Comparison of ENCODE assay signal across 17 cellular contexts in the genomic region with DNA sequence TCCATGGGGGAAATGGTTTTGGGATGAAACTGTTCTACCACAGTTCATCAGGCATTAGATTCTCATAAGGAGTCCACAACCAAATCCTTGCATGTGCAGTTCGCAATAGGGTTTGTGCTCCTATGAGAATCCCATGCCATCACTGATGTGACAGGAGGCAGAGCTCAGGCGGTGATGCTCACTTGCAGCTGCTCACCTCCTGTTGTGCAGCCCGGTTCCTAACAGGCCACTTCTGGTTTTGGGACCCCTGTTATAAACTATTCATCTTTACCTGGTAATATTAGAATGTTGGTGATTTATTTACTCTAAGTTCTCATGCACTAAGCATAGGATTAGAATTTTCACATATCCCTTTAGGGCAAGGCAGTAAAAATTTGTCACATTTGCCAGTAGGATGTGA.
A peak's percentile ranks its signal among the peaks of the same experiment; 100 is the strongest.
DNase-seq lines count a peak whose midpoint lies in the region; ATAC-seq and TF ChIP-seq lines count a peak whose summit lies in the region.
"Had no signal": no experiment of that assay in that cellular context is flagged by ENCODE, and none has a peak within 500 bp of the region (broad histone marks: within the 10 kb centered on the region; RNA-seq: fewer than 3 reads in every experiment).

No MANE protein-coding gene starts in this region.

- H3K9me3 Mint-ChIP-seq in endothelial cell (ENCODE audit: unreplicated experiment) (no peaks in the 10 kb centered on the region), nephron (no peaks in the 10 kb centered on the region)
- H3K9me3 Mint-ChIP-seq in T-helper 2 cell treated with Interferon-gamma antibody and Interleukin-4, amounts not matched to agents 5 μg/mL and 100 μg/mL, for 36 hours = no peaks in the 10 kb centered on the region

- H3K27ac ChIP-seq in OCI-LY3 (ENCODE audit: low read length) = peak overlapping the region; percentile 92; the same call in 1 of the 2 replicates

- H3K27me3 Mint-ChIP-seq in endothelial cell (ENCODE audit: unreplicated experiment) (peaks cover 2% of the 10 kb centered on the region), nephron (ENCODE audit: low read depth) (no peaks in the 10 kb centered on the region)
- no peaks in the 10 kb centered on the region for H3K27me3 Mint-ChIP-seq in T-helper 2 cell treated with Interferon-gamma antibody and Interleukin-4, amounts not matched to agents 5 μg/mL and 100 μg/mL, for 36 hours (ENCODE audit: low read depth)

- H3K4me3 Mint-ChIP-seq in endothelial cell (ENCODE audit: unreplicated experiment) (no peak overlapping the region), nephron (no peak overlapping the region)
- no peak overlapping the region for H3K4me3 Mint-ChIP-seq in T-helper 2 cell treated with Interferon-gamma antibody and Interleukin-4, amounts not matched to agents 5 μg/mL and 100 μg/mL, for 36 hours

- H3K27me3 ChIP-seq in OCI-LY3 (ENCODE audit: low read depth, low read length) = no peaks in the 10 kb centered on the region
- H3K27me3 ChIP-seq: body of pancreas had no signal

- H3K27ac Mint-ChIP-seq in endothelial cell (ENCODE audit: unreplicated experiment) = peak overlapping the region; percentile 83
- peak overlapping the region in 2 of 3 experiments; percentile 31 to 86 for H3K27ac Mint-ChIP-seq in nephron
- no peak overlapping the region for H3K27ac Mint-ChIP-seq in T-helper 2 cell treated with Interferon-gamma antibody and Interleukin-4, amounts not matched to agents 5 μg/mL and 100 μg/mL, for 36 hours

- H3K4me2 ChIP-seq in OCI-LY3 (ENCODE audit: low read length) = no peak overlapping the region

- no peak overlapping the region for H2AFZ ChIP-seq in OCI-LY3 (ENCODE audit: low read depth, low read length)

- no peak for ATAC-seq in HG03135 (IDR thresholded peaks at IDR 0.05; ENCODE audit: unreplicated experiment)
- ATAC-seq: body of pancreas had no signal

- peaks cover 89% of the 10 kb centered on the region for H3K4me1 ChIP-seq in OCI-LY3 (ENCODE audit: low read length)

- H3K4me1 Mint-ChIP-seq in endothelial cell (ENCODE audit: unreplicated experiment) = peaks cover 56% of the 10 kb centered on the region
- peaks cover 11% of the 10 kb centered on the region for H3K4me1 Mint-ChIP-seq in nephron
- peaks cover 70% of the 10 kb centered on the region for H3K4me1 Mint-ChIP-seq in T-helper 2 cell treated with Interferon-gamma antibody and Interleukin-4, amounts not matched to agents 5 μg/mL and 100 μg/mL, for 36 hours (ENCODE audit: low read depth)

- H3K4me3 ChIP-seq in OCI-LY3 (ENCODE audit: low read length) = no peak overlapping the region
- H3K4me3 ChIP-seq: body of pancreas had no signal

- H3K9me3 ChIP-seq in OCI-LY3 (ENCODE audit: insufficient read depth, low read length) = no peaks in the 10 kb centered on the region
- H3K9me3 ChIP-seq: body of pancreas had no signal

- H3K9ac ChIP-seq in OCI-LY3 (ENCODE audit: low read length) = no peak overlapping the region

- H3K79me2 ChIP-seq in OCI-LY3 (ENCODE audit: low read length) = peaks cover 100% of the 10 kb centered on the region

- no peak for TF ChIP-seq CTCF in OCI-LY3 (IDR thresholded peaks at IDR 0.05; ENCODE audit: low read depth, low read length)
- no peak for TF ChIP-seq CTCF in endothelial cell (IDR thresholded peaks at IDR 0.05; ENCODE audit: unreplicated experiment)
- TF ChIP-seq CTCF in nephron (IDR thresholded peaks at IDR 0.05; ENCODE audit: unreplicated experiment in 3 of 3) = no peak

- H3K36me3 ChIP-seq in OCI-LY3 (replicated peaks; ENCODE audit: low read depth, low read length) = peaks cover 22% of the 10 kb centered on the region

- H3K36me3 Mint-ChIP-seq in endothelial cell (ENCODE audit: low read depth, unreplicated experiment) (no peaks in the 10 kb centered on the region), nephron (ENCODE audit: low read depth) (peaks cover 14% of the 10 kb centered on the region)
- H3K36me3 Mint-ChIP-seq in T-helper 2 cell treated with Interferon-gamma antibody and Interleukin-4, amounts not matched to agents 5 μg/mL and 100 μg/mL, for 36 hours (ENCODE audit: low read depth) = peaks cover 66% of the 10 kb centered on the region

- peaks cover 66% of the 10 kb centered on the region for H4K20me1 ChIP-seq in OCI-LY3 (ENCODE audit: insufficient read depth, low read length)

- peak; percentile 39 for DNase-seq in DMS53 (lab: John Stamatoyannopoulos, UW)
- no peak for DNase-seq in DMS53 treated with DMSO at 0.1 percent for 48 hours (lab: John Stamatoyannopoulos, UW; ENCODE audit: unreplicated experiment)
- DNase-seq in endothelial cell (ENCODE audit: low spot score) = no peak
- DNase-seq in T-helper 2 cell treated with Interferon-gamma antibody and Interleukin-4, amounts not matched to agents 5 μg/mL and 100 μg/mL, for 36 hours (ENCODE audit: low spot score) = no peak
- DNase-seq in GF-D8 (lab: John Stamatoyannopoulos, UW) = no peak
- DNase-seq: 8988T; activated CD4-positive, alpha-beta T cell treated with anti-CD3 and anti-CD28 coated beads, Interleukin-2, amount 50 U/mL, for 4 hours; activated gamma-delta T cell; body of pancreas; C1 segment of cervical spinal cord; head of caudate nucleus; midbrain; NCI-H524 treated with DMSO at 0.1 percent for 48 hours; OCI-M1 had no signal
